1 cellular context compared by ENCODE assay signal in the genomic region with DNA sequence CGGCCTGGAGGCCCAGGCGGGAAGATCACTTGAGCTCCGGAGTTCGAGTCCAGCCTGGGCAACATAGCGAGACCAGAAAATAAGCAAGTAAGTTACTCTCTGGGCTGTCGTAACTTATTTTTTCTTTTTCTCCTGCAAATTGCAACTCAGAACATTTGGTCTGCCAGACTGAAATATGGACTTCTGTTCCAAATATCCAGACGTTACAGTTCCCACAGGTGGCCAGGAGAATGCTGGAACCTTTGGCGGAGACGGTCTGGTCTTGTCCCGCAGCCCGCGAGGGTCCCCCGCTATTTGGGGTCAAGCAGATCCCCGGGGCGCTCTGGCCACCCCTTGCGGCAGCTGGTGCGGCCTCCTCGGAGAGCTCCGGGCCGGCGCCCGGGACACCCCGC.
TF ChIP-seq lines count a peak whose summit lies in the region.

No MANE protein-coding gene starts in this region.

TF ChIP-seq in endothelial cell of umbilical vein, 7 proteins besides CTCF, POLR2A, EP300 and RAD21 (continued from another document):
- TF ChIP-seq POLR2AphosphoS5 (IDR thresholded peaks at IDR 0.05; ENCODE audit: insufficient read depth, low read depth, low read length) (no peak), FOS (IDR thresholded peaks at IDR 0.05; ENCODE audit: borderline replicate concordance, insufficient read depth, low read length) (no peak)
- TF ChIP-seq, protein P1, sequence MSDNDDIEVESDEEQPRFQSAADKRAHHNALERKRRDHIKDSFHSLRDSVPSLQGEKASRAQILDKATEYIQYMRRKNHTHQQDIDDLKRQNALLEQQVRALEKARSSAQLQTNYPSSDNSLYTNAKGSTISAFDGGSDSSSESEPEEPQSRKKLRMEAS (IDR thresholded peaks at IDR 0.05; ENCODE audit: insufficient read depth, insufficient read length): no peak
